In genomic region chr4:7301126-7301785, GRCh38 we compare ENCODE assay signal across 14 cellular contexts.
DNase-seq lines count a peak whose midpoint lies in the region; ATAC-seq and TF ChIP-seq lines count a peak whose summit lies in the region.
"Had no signal": no experiment of that assay in that cellular context is flagged by ENCODE, and none has a peak within 500 bp of the region (broad histone marks: within the 10 kb centered on the region; RNA-seq: fewer than 3 reads in every experiment).

No MANE protein-coding gene starts in this region.

- H3K27ac ChIP-seq in heart right ventricle (no peak overlapping the region), substantia nigra (ENCODE audit: low read depth, low read length, poor library complexity, severe bottlenecking) (peak overlapping the region; percentile 4)
- H3K27ac ChIP-seq: 22Rv1 had no signal

- no peaks in the 10 kb centered on the region for H3K36me3 Mint-ChIP-seq in brain
- no peaks in the 10 kb centered on the region for H3K36me3 Mint-ChIP-seq in nephron progenitor cell (ENCODE audit: low read depth)
- H3K36me3 Mint-ChIP-seq: CD4-positive, CD25-positive, alpha-beta regulatory T cell had no signal

- intact Hi-C loops in Right ventricle myocardium inferior (cut with DNase I): loop anchor here (10.0 kb wide), 1 partner anchor 414 kb away; no protein-coding TSS in a partner anchor
- intact Hi-C loops in heart right ventricle (cut with DNase I): loop anchor here in 2 of 10 donors (10.0 kb wide), 1 partner anchor 414 kb away; no protein-coding TSS in a partner anchor

- H3K27ac Mint-ChIP-seq in brain: peak overlapping the region in 3 of 5 experiments; percentile 4 to 91 (median 37)
- peak overlapping the region; percentile 69 for H3K27ac Mint-ChIP-seq in nephron progenitor cell
- H3K27ac Mint-ChIP-seq: CD4-positive, CD25-positive, alpha-beta regulatory T cell; GM23338 had no signal

- no peak overlapping the region for H3K4me3 Mint-ChIP-seq in brain
- no peak overlapping the region for H3K4me3 Mint-ChIP-seq in nephron progenitor cell
- H3K4me3 Mint-ChIP-seq: CD4-positive, CD25-positive, alpha-beta regulatory T cell; GM23338 had no signal

- DNase-seq in Right ventricle myocardium inferior (ENCODE audit: missing footprints): peak; percentile 26
- DNase-seq in heart right ventricle: no peak
- no peak for DNase-seq in nephron progenitor cell
- DNase-seq in substantia nigra (lab: John Stamatoyannopoulos, UW): no peak
- no peak for DNase-seq in NCI-H2081 (lab: John Stamatoyannopoulos, UW)
- DNase-seq: CD4-positive, CD25-positive, alpha-beta regulatory T cell; DMS53; GF-D8 had no signal

- no peaks in the 10 kb centered on the region for H3K4me1 ChIP-seq in heart right ventricle
- H3K4me1 ChIP-seq: HAP-1 had no signal

- peaks cover 84% of the 10 kb centered on the region for H3K4me1 Mint-ChIP-seq in brain
- H3K4me1 Mint-ChIP-seq in nephron progenitor cell: peaks cover 81% of the 10 kb centered on the region
- H3K4me1 Mint-ChIP-seq: CD4-positive, CD25-positive, alpha-beta regulatory T cell had no signal

- WGBS in heart right ventricle, 2 donors: 84 to 88% methylated on average over 17 of the region's 17 CpGs

- ATAC-seq in Right ventricle myocardium inferior (no peak), heart right ventricle (no peak), GM18867 (IDR thresholded peaks at IDR 0.05; ENCODE audit: unreplicated experiment) (no peak), GM21515 (IDR thresholded peaks at IDR 0.05; ENCODE audit: unreplicated experiment) (no peak)
- ATAC-seq: GM23338 had no signal

- no peaks in the 10 kb centered on the region for H3K36me3 ChIP-seq in heart right ventricle
- H3K36me3 ChIP-seq: HAP-1 had no signal

- H3K27me3 ChIP-seq in heart right ventricle: peaks cover 0 to 18% (median 4%) of the 10 kb centered on the region in 7 donors

- TF ChIP-seq CTCF in heart right ventricle (IDR thresholded peaks at IDR 0.05) (no peak), brain (conservative IDR thresholded peaks at IDR 0.05) (no peak), nephron progenitor cell (IDR thresholded peaks at IDR 0.05) (no peak)

- H3K9me3 Mint-ChIP-seq in brain (no peaks in the 10 kb centered on the region), nephron progenitor cell (no peaks in the 10 kb centered on the region)
- H3K9me3 Mint-ChIP-seq: GM23338 had no signal

- no peaks in the 10 kb centered on the region for H3K9me3 ChIP-seq in heart right ventricle
- H3K9me3 ChIP-seq: HAP-1 had no signal

- no peak overlapping the region for H3K4me3 ChIP-seq in heart right ventricle
- H3K4me3 ChIP-seq: GM23338, HAP-1 had no signal

- H3K27me3 Mint-ChIP-seq in brain (peaks cover 39% of the 10 kb centered on the region), nephron progenitor cell (ENCODE audit: low read depth, poor library complexity) (peaks cover 5% of the 10 kb centered on the region)
